Comparison of ENCODE assay signal across 9 cellular contexts in the genomic region with DNA sequence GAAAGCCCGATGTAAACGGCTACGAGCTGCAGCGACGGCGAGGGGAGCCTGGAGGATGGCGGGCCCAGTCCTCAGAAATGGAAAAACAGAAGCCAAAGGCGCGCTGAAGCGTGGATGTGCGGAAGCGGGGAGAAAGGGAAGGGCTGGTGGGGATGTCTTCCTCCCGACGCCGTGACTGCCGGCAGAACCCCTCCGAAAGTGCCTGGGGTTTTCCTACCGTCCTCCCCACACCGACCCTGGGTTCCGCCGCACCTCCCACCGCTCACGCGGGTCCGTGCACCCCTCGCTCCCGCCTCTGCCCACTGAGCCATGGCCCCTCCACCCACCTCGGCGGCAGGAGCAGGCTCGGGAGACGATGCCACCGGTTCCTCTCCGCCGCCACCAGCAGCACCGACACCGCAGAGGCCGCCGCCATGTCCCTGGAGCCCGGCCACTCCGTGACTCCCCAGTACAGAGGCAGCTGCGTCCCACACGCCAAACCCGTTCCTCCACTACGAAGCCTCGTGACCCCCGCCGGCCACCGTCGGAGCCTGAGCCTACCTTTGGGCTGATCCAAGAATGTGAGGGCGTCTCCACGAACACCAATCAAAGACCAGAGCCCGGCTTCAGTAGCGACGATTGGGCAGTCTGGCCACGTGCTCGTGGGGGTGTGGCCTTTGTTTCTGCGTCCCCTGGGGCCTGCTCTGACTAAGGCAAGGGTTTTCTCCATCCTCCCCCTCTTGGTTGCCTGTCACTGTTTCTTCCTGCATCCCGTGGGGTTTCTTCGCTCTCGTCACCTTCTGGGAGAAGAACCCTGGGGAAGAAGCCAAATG. TPM values are rescaled to one million over a fixed set of nuclear protein-coding genes. Genes with fewer than 3 reads are reported as not detected.
DNase-seq lines count a peak whose midpoint lies in the region; ATAC-seq, FAIRE-seq and TF ChIP-seq lines count a peak whose summit lies in the region.
"Had no signal": no experiment of that assay in that cellular context is flagged by ENCODE, and none has a peak within 500 bp of the region (broad histone marks: within the 10 kb centered on the region; RNA-seq: fewer than 3 reads in every experiment).

A gene (minus strand): TSS at position 471 of the 812 bp plus-strand sequence. CDS start 56 bp downstream, at position 415.

- H2AFZ ChIP-seq in keratinocyte (ENCODE audit: control insufficient read depth, low read length) = peak within 1 kb of the TSS; percentile 96

- peak within 1 kb of the TSS; percentile 93 for H3K4me3 ChIP-seq in AG09309 (ENCODE audit: control insufficient read depth, low read depth, low read length)
- peak within 1 kb of the TSS; percentile 82 to 98 (median 96) for H3K4me3 ChIP-seq in keratinocyte (ENCODE audit: control insufficient read depth in 2 of 3, extremely low read depth in 1 of 3, insufficient read depth in 2 of 3, low read depth in 1 of 3, low read length in 3 of 3)

- peak within 1 kb of the TSS; percentile 93 for H3K27ac ChIP-seq in keratinocyte (ENCODE audit: control insufficient read depth, insufficient read depth, low read length)

- TF ChIP-seq CTCF in AG09309 (IDR thresholded peaks at IDR 0.05; ENCODE audit: control insufficient read depth, insufficient read depth, low read depth, low read length, missing control alignments) = no peak
- no peak for TF ChIP-seq CTCF in keratinocyte (optimal IDR thresholded peaks at IDR 0.05 in 1 of 3, IDR thresholded peaks at IDR 0.05 in 1 of 3, conservative IDR thresholded peaks at IDR 0.05 in 1 of 3; ENCODE audit: extremely low read depth in 1 of 3, insufficient read depth in 2 of 3, low read length in 3 of 3)

- DNase-seq in AG09309 (ENCODE audit: low read depth) (peak; percentile 94), NCI-H460 (ENCODE audit: extremely low read depth, low read depth) (peak; percentile 87), cerebellum (ENCODE audit: low spot score) (peak; percentile 98), keratinocyte (ENCODE audit: low read depth, low spot score) (peak; percentile 89)
- DNase-seq in activated CD4-positive, alpha-beta T cell treated with anti-CD3 and anti-CD28 coated beads for 1 hour = peak; percentile 95
- DNase-seq in stimulated activated CD4-positive, alpha-beta T cell treated with anti-CD3 and anti-CD28 coated beads, Interleukin-15, amount 100 ng/mL, for 1 hour (ENCODE audit: low read depth in 1 of 2, low spot score in 1 of 2) = peak; percentile 92

- peak; percentile 97 for ATAC-seq in GM19025 (IDR thresholded peaks at IDR 0.05; ENCODE audit: low read depth, unreplicated experiment)
- ATAC-seq in HG03342 (IDR thresholded peaks at IDR 0.05; ENCODE audit: unreplicated experiment) = peak; percentile 100

- peak within 1 kb of the TSS; percentile 96 for H3K9ac ChIP-seq in keratinocyte (ENCODE audit: control insufficient read depth, extremely low read depth, insufficient read depth, low read length)

- H3K4me1 ChIP-seq in keratinocyte (ENCODE audit: control insufficient read depth, extremely low read depth, insufficient read depth, low read length) = peaks cover 20% of the 10 kb centered on the region

- H4K20me1 ChIP-seq in keratinocyte (ENCODE audit: control insufficient read depth, extremely low read depth, insufficient read depth, low read length) = no peaks in the 10 kb centered on the region

- dilution Hi-C loops in keratinocyte (cut with MboI; ENCODE audit: extremely low pct_ligation_motif_present, low sequenced_read_pairs) = no loop called here

- peak within 1 kb of the TSS; percentile 99 for H3K4me2 ChIP-seq in keratinocyte (ENCODE audit: control insufficient read depth, extremely low read depth, insufficient read depth, low read depth, low read length)

- no peaks in the 10 kb centered on the region for H3K27me3 ChIP-seq in keratinocyte (ENCODE audit: control insufficient read depth, extremely low read depth, insufficient read depth, low read length)

- no peaks in the 10 kb centered on the region for H3K36me3 ChIP-seq in keratinocyte (ENCODE audit: control insufficient read depth in 2 of 2, extremely low read depth in 1 of 2, insufficient read depth in 2 of 2, low read length in 2 of 2)

- no peaks in the 10 kb centered on the region for H3K9me1 ChIP-seq in keratinocyte (ENCODE audit: control insufficient read depth, extremely low read depth, insufficient read depth, low read length)

- FAIRE-seq in keratinocyte (lab: Jason Lieb, UNC) = peak; percentile 84
- FAIRE-seq: colon had no signal

- H3K79me2 ChIP-seq in keratinocyte (ENCODE audit: control insufficient read depth, insufficient read depth, low read length) = peaks cover 8% of the 10 kb centered on the region

- no peaks in the 10 kb centered on the region for H3K9me3 ChIP-seq in keratinocyte (ENCODE audit: control insufficient read depth, low read depth, low read length)

RNA-seq across cellular contexts. Expression of the gene that starts here (rescaled TPM):
- total RNA-seq in NCI-H460 (2014; rRNA removed; shearing (Covaris generic)) = 4.6 and 6.2 TPM in 2 replicates
- polyA plus RNA-seq in NCI-H460 (2014; cell fraction: nucleus; rRNA removed) = 5.5 and 7.7 TPM in 2 replicates
- total RNA-seq in cerebellum = 27.0 TPM
- polyA plus RNA-seq in keratinocyte = 10.1 to 11.7 TPM (median 10.6 TPM) in 3 replicates
- polyA plus RNA-seq in keratinocyte (2011; ENCODE audit: low read depth) = 28.5 TPM
- 6.5 and 8.6 TPM in 2 replicates for polyA plus RNA-seq in keratinocyte (2011; cell fraction: cytosol; rRNA removed)
- 15.6 and 16.1 TPM in 2 replicates for polyA plus RNA-seq in keratinocyte (2011; cell fraction: nucleus; rRNA removed)
- 9.6 and 13.1 TPM in 2 replicates for polyA plus RNA-seq in keratinocyte (2012; ENCODE audit: low replicate concordance)
- polyA minus RNA-seq in keratinocyte = 7.5 to 13.1 TPM (median 11.0 TPM) in 3 replicates
- 7.7 TPM for polyA minus RNA-seq in keratinocyte (2011; cell fraction: cytosol; rRNA and poly(A)+ RNA removed)
- 9.9 and 15.4 TPM in 2 replicates for polyA minus RNA-seq in keratinocyte (2011; cell fraction: nucleus; rRNA and poly(A)+ RNA removed)

Comparison
In these comparisons a context has a peak if more than half of its experiments do, and no peak if none do; other contexts are left out.
1. Peak in every context shown above with its lines: DNase-seq, ATAC-seq, H3K4me3 ChIP-seq and H3K27ac ChIP-seq.